ENCODE assay signal across 1 cellular context in the genomic region with DNA sequence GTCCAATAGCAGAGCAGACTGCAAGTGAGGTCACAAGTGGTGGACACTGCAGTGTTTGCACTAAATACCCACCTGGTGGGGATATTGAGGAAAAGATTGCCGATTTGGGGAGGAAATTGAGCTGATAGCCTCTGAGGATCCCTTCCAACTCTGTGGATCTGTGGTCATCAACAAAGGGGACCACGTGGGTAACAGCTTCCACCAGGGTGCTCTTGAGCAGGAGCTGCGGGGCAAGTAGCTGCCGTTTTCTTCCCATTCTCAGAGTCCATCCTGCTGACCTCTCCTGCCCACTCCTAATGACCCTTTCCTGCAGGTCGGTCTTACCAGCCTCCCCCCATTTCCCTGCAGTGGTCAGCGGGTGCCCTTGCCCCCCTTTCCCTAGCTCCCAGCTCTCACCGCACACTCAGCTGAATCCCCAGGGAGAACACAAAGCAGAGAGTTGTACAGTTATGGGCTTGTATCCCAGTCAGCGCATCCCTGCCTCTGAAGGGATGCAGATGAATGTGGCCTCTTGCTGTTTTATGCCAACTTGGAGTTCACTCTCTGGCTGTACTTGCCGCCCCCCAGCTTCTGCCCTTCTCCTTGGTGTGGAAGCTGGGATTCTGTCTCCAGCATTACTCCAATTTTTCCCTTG.
TF ChIP-seq lines count a peak whose summit lies in the region.

No MANE protein-coding gene starts in this region.

TF ChIP-seq in endothelial cell of umbilical vein, 7 proteins besides CTCF, POLR2A, EP300 and RAD21:
- TF ChIP-seq, protein P1, sequence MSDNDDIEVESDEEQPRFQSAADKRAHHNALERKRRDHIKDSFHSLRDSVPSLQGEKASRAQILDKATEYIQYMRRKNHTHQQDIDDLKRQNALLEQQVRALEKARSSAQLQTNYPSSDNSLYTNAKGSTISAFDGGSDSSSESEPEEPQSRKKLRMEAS (IDR thresholded peaks at IDR 0.05; ENCODE audit: insufficient read depth, insufficient read length): no peak
- no peak for TF ChIP-seq MYC (IDR thresholded peaks at IDR 0.05; ENCODE audit: low read depth, low read length)
- no peak for TF ChIP-seq JUN (IDR thresholded peaks at IDR 0.05; ENCODE audit: borderline replicate concordance, insufficient read depth, insufficient read length, low read depth)
- no peak for TF ChIP-seq EZH2 (IDR thresholded peaks at IDR 0.05; ENCODE audit: borderline replicate concordance, low read depth, low read length, severe bottlenecking)
- TF ChIP-seq FOS (IDR thresholded peaks at IDR 0.05; ENCODE audit: borderline replicate concordance, insufficient read depth, low read length): no peak
- TF ChIP-seq GATA2 (IDR thresholded peaks at IDR 0.05; ENCODE audit: insufficient read depth, insufficient read length, low read depth, low read length): no peak
- TF ChIP-seq POLR2AphosphoS5 (IDR thresholded peaks at IDR 0.05; ENCODE audit: insufficient read depth, low read depth, low read length): no peak
